In the genomic region with DNA sequence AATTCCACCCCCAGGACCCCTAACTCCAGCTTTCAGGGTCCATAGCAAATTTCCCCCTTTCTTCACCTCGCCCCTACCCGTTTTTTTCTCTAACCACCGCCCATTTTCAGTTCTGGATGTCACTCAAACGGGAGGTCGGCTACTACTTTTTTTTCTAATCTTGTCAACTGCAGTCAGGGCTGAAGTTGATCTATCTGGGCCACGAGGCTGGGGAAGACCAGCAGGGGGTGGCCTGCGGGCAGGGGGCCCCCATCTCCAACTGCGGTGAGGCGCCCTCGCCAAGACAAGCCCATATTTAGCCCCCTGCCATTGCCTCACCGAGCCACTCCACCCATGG, we compare ENCODE assay signal across 8 cellular contexts. TPM values are rescaled to one million over a fixed set of nuclear protein-coding genes. Genes with fewer than 3 reads are reported as not detected.
DNase-seq lines count a peak whose midpoint lies in the region; ATAC-seq, FAIRE-seq and TF ChIP-seq lines count a peak whose summit lies in the region.

No MANE protein-coding gene starts in this region.

- 0 to 2% methylated on average over 7 to 11 of the region's 11 CpGs for WGBS in transverse colon (ENCODE audit: low coverage in 1 of 2), 2 donors

- peaks cover 0 to 8% of the 10 kb centered on the region in 2 experiments for H3K36me3 ChIP-seq in keratinocyte (ENCODE audit: control insufficient read depth in 2 of 2, extremely low read depth in 1 of 2, insufficient read depth in 2 of 2, low read length in 2 of 2)
- no peaks in the 10 kb centered on the region for H3K36me3 ChIP-seq in transverse colon

- H4K20me1 ChIP-seq in keratinocyte (ENCODE audit: control insufficient read depth, extremely low read depth, insufficient read depth, low read length) = no peaks in the 10 kb centered on the region

- no peak for DNase-seq in stimulated activated naive CD8-positive, alpha-beta T cell treated with anti-CD3 and anti-CD28 coated beads, Interleukin-15, Interleukin-2, amounts not matched to agents 100 U/mL and 50 U/mL, for 24 hours
- DNase-seq in activated CD8-positive, alpha-beta T cell treated with anti-CD3 and anti-CD28 coated beads, Interleukin-2, amount 10 ng/mL, durations not matched to agents 7 days and 5 days = no peak
- DNase-seq in keratinocyte (ENCODE audit: low read depth, low spot score) (no peak), transverse colon (no peak), COR-L47 (lab: John Stamatoyannopoulos, UW) (no peak), amniotic stem cell (lab: John Stamatoyannopoulos, UW) (no peak)

- ATAC-seq in stimulated activated naive CD8-positive, alpha-beta T cell treated with anti-CD3 and anti-CD28 coated beads, Interleukin-15, Interleukin-2, amounts not matched to agents 100 U/mL and 50 U/mL, for 24 hours = no peak
- ATAC-seq in HG03095 (IDR thresholded peaks at IDR 0.05; ENCODE audit: unreplicated experiment) = peak; percentile 19
- no peak for ATAC-seq in activated CD8-positive, alpha-beta T cell treated with anti-CD3 and anti-CD28 coated beads, Interleukin-2, amount 10 ng/mL, durations not matched to agents 7 days and 5 days

- H3K27ac Mint-ChIP-seq in stimulated activated naive CD8-positive, alpha-beta T cell treated with anti-CD3 and anti-CD28 coated beads, Interleukin-15, Interleukin-2, amounts not matched to agents 100 ng/mL and 50 ng/mL, for 24 hours = no peak overlapping the region
- no peak overlapping the region for H3K27ac Mint-ChIP-seq in activated CD8-positive, alpha-beta T cell treated with anti-CD3 and anti-CD28 coated beads, Interleukin-2, amount 10 ng/mL, durations not matched to agents 7 days and 5 days

- peak overlapping the region; percentile 80 for H3K4me2 ChIP-seq in keratinocyte (ENCODE audit: control insufficient read depth, extremely low read depth, insufficient read depth, low read depth, low read length)

- H3K4me1 ChIP-seq in keratinocyte (ENCODE audit: control insufficient read depth, extremely low read depth, insufficient read depth, low read length) = peaks cover 27% of the 10 kb centered on the region
- H3K4me1 ChIP-seq in transverse colon = peaks cover 0 to 23% (median 5%) of the 10 kb centered on the region in 4 donors

- no peak for FAIRE-seq in keratinocyte (lab: Jason Lieb, UNC)

- no peak for TF ChIP-seq EP300 in transverse colon (IDR thresholded peaks at IDR 0.05; ENCODE audit: low read depth)

- no peaks in the 10 kb centered on the region for H3K9me3 Mint-ChIP-seq in stimulated activated naive CD8-positive, alpha-beta T cell treated with anti-CD3 and anti-CD28 coated beads, Interleukin-15, Interleukin-2, amounts not matched to agents 100 ng/mL and 50 ng/mL, for 24 hours
- H3K9me3 Mint-ChIP-seq in activated CD8-positive, alpha-beta T cell treated with anti-CD3 and anti-CD28 coated beads, Interleukin-2, amount 10 ng/mL, durations not matched to agents 7 days and 5 days (ENCODE audit: insufficient read depth) = no peaks in the 10 kb centered on the region

- no peak for TF ChIP-seq POLR2A in transverse colon (IDR thresholded peaks at IDR 0.05)

- peaks cover 14% of the 10 kb centered on the region for H3K4me1 Mint-ChIP-seq in stimulated activated naive CD8-positive, alpha-beta T cell treated with anti-CD3 and anti-CD28 coated beads, Interleukin-15, Interleukin-2, amounts not matched to agents 100 ng/mL and 50 ng/mL, for 24 hours (ENCODE audit: low read depth)
- H3K4me1 Mint-ChIP-seq in activated CD8-positive, alpha-beta T cell treated with anti-CD3 and anti-CD28 coated beads, Interleukin-2, amount 10 ng/mL, durations not matched to agents 7 days and 5 days (ENCODE audit: low read depth) = peaks cover 9% of the 10 kb centered on the region

- CTCF ChIA-PET in activated CD8-positive, alpha-beta T cell treated with anti-CD3 and anti-CD28 coated beads, Interleukin-2, amount 10 ng/mL, durations not matched to agents 7 days and 5 days (lab: Charles Lee) = interaction anchor here (1.1 to 1.9 kb wide), 2 partner anchors 10 to 1074 kb away, joined by 3 to 9 read pairs; no protein-coding TSS in a partner anchor

- H3K9me3 ChIP-seq in keratinocyte (ENCODE audit: control insufficient read depth, low read depth, low read length) = no peaks in the 10 kb centered on the region
- no peaks in the 10 kb centered on the region for H3K9me3 ChIP-seq in transverse colon

- H3K27me3 Mint-ChIP-seq in stimulated activated naive CD8-positive, alpha-beta T cell treated with anti-CD3 and anti-CD28 coated beads, Interleukin-15, Interleukin-2, amounts not matched to agents 100 ng/mL and 50 ng/mL, for 24 hours = peaks cover 69% of the 10 kb centered on the region
- peaks cover 49% of the 10 kb centered on the region for H3K27me3 Mint-ChIP-seq in activated CD8-positive, alpha-beta T cell treated with anti-CD3 and anti-CD28 coated beads, Interleukin-2, amount 10 ng/mL, durations not matched to agents 7 days and 5 days (ENCODE audit: low read depth)

- dilution Hi-C loops in keratinocyte (cut with MboI; ENCODE audit: extremely low pct_ligation_motif_present, low sequenced_read_pairs) = no loop called here

- H3K4me3 Mint-ChIP-seq in stimulated activated naive CD8-positive, alpha-beta T cell treated with anti-CD3 and anti-CD28 coated beads, Interleukin-15, Interleukin-2, amounts not matched to agents 100 ng/mL and 50 ng/mL, for 24 hours = peak overlapping the region; percentile 78
- peak overlapping the region; percentile 65 for H3K4me3 Mint-ChIP-seq in activated CD8-positive, alpha-beta T cell treated with anti-CD3 and anti-CD28 coated beads, Interleukin-2, amount 10 ng/mL, durations not matched to agents 7 days and 5 days

- no peaks in the 10 kb centered on the region for H3K9me1 ChIP-seq in keratinocyte (ENCODE audit: control insufficient read depth, extremely low read depth, insufficient read depth, low read length)

- H3K9ac ChIP-seq in keratinocyte (ENCODE audit: control insufficient read depth, extremely low read depth, insufficient read depth, low read length) = peak overlapping the region; percentile 85

- H2AFZ ChIP-seq in keratinocyte (ENCODE audit: control insufficient read depth, low read length) = peak overlapping the region; percentile 94

- POLR2A ChIA-PET in activated CD8-positive, alpha-beta T cell treated with anti-CD3 and anti-CD28 coated beads, Interleukin-2, amount 10 ng/mL, durations not matched to agents 7 days and 5 days (lab: Charles Lee) = no interaction called here

- intact Hi-C loops in transverse colon (cut with DNase I; ENCODE audit: low total_unique reads) = no loop called here

- H3K4me3 ChIP-seq in keratinocyte (ENCODE audit: control insufficient read depth in 2 of 3, extremely low read depth in 1 of 3, insufficient read depth in 2 of 3, low read depth in 1 of 3, low read length in 3 of 3) (peak overlapping the region; percentile 92 to 94 (median 94)), transverse colon (peak overlapping the region; percentile 47 to 77 (median 62))

- TF ChIP-seq CTCF in keratinocyte (optimal IDR thresholded peaks at IDR 0.05 in 1 of 3, IDR thresholded peaks at IDR 0.05 in 1 of 3, conservative IDR thresholded peaks at IDR 0.05 in 1 of 3; ENCODE audit: extremely low read depth in 1 of 3, insufficient read depth in 2 of 3, low read length in 3 of 3) (no peak), transverse colon (IDR thresholded peaks at IDR 0.05) (no peak)

- H3K27ac ChIP-seq in keratinocyte (ENCODE audit: control insufficient read depth, insufficient read depth, low read length) (peak overlapping the region; percentile 68), transverse colon (peak overlapping the region; percentile 77 to 88 (median 84))

- H3K79me2 ChIP-seq in keratinocyte (ENCODE audit: control insufficient read depth, insufficient read depth, low read length) = peaks cover 18% of the 10 kb centered on the region

- H3K27me3 ChIP-seq in keratinocyte (ENCODE audit: control insufficient read depth, extremely low read depth, insufficient read depth, low read length) (no peaks in the 10 kb centered on the region), transverse colon (peaks cover 41% of the 10 kb centered on the region)

- no peaks in the 10 kb centered on the region for H3K36me3 Mint-ChIP-seq in stimulated activated naive CD8-positive, alpha-beta T cell treated with anti-CD3 and anti-CD28 coated beads, Interleukin-15, Interleukin-2, amounts not matched to agents 100 ng/mL and 50 ng/mL, for 24 hours (ENCODE audit: low read depth)
- no peaks in the 10 kb centered on the region for H3K36me3 Mint-ChIP-seq in activated CD8-positive, alpha-beta T cell treated with anti-CD3 and anti-CD28 coated beads, Interleukin-2, amount 10 ng/mL, durations not matched to agents 7 days and 5 days (ENCODE audit: low read depth)

- in situ Hi-C loops in transverse colon (cut with MboI; ENCODE audit: low pct_ligation_motif_present in 1 of 4, low pct_unique_long_range_greater_than_20kb in 1 of 4, low sequenced_read_pairs in 3 of 4) = loop anchor here in 2 of 4 donors (25.0 kb wide), 2 partner anchors 340 to 565 kb away; a partner anchor contains a TSS

RNA-seq across cellular contexts. Expression of a gene that starts 0.7 kb away (rescaled TPM):
- total RNA-seq in activated CD8-positive, alpha-beta T cell treated with anti-CD3 and anti-CD28 coated beads, Interleukin-2, amount 10 ng/mL, durations not matched to agents 7 days and 5 days = under 1 TPM in 1 of 2 experiments, not detected in 1; 0.13 TPM
- polyA plus RNA-seq in keratinocyte = 8.9 to 19.9 TPM (median 15.8 TPM) in 3 replicates
- 6.2 TPM for polyA plus RNA-seq in keratinocyte (2011; ENCODE audit: low read depth)
- 13.3 and 13.5 TPM in 2 replicates for polyA plus RNA-seq in keratinocyte (2011; cell fraction: cytosol; rRNA removed)
- polyA plus RNA-seq in keratinocyte (2011; cell fraction: nucleus; rRNA removed) = 17.1 and 18.2 TPM in 2 replicates
- 4.6 and 15.1 TPM in 2 replicates for polyA plus RNA-seq in keratinocyte (2012; ENCODE audit: low replicate concordance)
- polyA minus RNA-seq in keratinocyte = 10.2 to 17.8 TPM (median 14.9 TPM) in 3 replicates
- 6.9 TPM for polyA minus RNA-seq in keratinocyte (2011; cell fraction: cytosol; rRNA and poly(A)+ RNA removed)
- 11.1 and 19.5 TPM in 2 replicates for polyA minus RNA-seq in keratinocyte (2011; cell fraction: nucleus; rRNA and poly(A)+ RNA removed)
- total RNA-seq in transverse colon = 10 to 100 TPM in 2 of 4 donors, 1 to 10 TPM in 2; 4.2 to 18.6 (median 9.3) TPM

RNA-seq across cellular contexts. Expression of a gene that starts 53.2 kb away (rescaled TPM):
- 10 to 100 TPM; 21.2 to 26.0 TPM for total RNA-seq in activated CD8-positive, alpha-beta T cell treated with anti-CD3 and anti-CD28 coated beads, Interleukin-2, amount 10 ng/mL, durations not matched to agents 7 days and 5 days
- polyA plus RNA-seq in keratinocyte = 14.4 to 25.5 TPM (median 20.7 TPM) in 3 replicates
- 18.7 TPM for polyA plus RNA-seq in keratinocyte (2011; ENCODE audit: low read depth)
- 10.6 and 23.0 TPM in 2 replicates for polyA plus RNA-seq in keratinocyte (2011; cell fraction: cytosol; rRNA removed)
- polyA plus RNA-seq in keratinocyte (2011; cell fraction: nucleus; rRNA removed) = 19.4 and 20.5 TPM in 2 replicates
- polyA plus RNA-seq in keratinocyte (2012; ENCODE audit: low replicate concordance) = 9.6 and 9.7 TPM in 2 replicates
- polyA minus RNA-seq in keratinocyte = 4.3 to 16.8 TPM (median 13.1 TPM) in 3 replicates
- polyA minus RNA-seq in keratinocyte (2011; cell fraction: cytosol; rRNA and poly(A)+ RNA removed) = 94.6 TPM
- polyA minus RNA-seq in keratinocyte (2011; cell fraction: nucleus; rRNA and poly(A)+ RNA removed) = 18.8 and 27.7 TPM in 2 replicates
- total RNA-seq in transverse colon = 100 to 1,000 TPM in 1 of 4 donors, 10 to 100 TPM in 3; 17.6 to 109 (median 27.6) TPM

Comparison
In these comparisons a context has a peak if more than half of its experiments do, and no peak if none do; other contexts are left out.
1. RNA of a gene that starts 0.7 kb away (total RNA-seq): 4.2 to 18.6 TPM in transverse colon; 0.13 TPM in activated CD8-positive, alpha-beta T cell treated with anti-CD3 and anti-CD28 coated beads, Interleukin-2, amount 10 ng/mL, durations not matched to agents 7 days and 5 days; every median in the first group is over 4 times any median in the second.